In the genomic region with DNA sequence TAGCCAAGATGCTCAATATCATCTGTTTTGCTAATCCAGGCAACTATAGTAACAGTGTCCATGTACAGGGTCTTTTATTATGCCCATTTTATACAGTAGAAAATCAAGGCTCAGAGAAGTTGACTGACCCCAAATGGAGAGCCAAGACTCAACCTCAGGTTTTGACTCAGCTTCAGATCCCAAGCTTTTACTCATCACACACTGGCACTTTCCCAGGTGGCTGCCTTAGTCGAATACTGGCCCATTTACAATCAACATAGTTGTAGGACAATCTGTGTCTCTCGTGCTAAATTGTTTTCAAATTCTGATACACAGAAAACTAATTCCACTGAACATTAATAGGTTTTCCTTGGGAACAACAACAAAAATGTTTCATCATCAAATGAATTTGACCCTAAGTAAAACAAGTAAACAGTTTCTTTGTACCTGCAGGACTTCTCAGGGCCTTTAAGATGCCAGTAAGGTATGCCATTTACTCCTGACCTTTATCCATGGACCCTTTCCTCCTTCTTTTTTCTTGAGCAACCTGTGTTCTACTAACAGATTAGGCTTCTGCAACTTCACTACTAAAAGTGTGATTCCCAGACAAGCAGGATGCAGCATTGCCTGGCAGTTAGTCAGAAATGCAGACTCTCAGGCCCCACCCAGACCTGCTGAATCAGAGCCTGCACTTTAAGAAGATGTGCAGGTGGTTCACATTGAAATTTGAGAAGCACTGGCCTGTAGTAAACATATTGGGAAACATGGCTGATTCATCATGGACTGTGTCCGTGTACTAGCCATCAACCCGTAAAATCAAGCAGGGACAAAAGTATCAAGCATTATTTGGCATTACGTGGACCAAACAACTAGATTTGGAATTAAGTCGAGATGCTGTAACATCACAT, we compare ENCODE assay signal across 20 cellular contexts.
DNase-seq lines count a peak whose midpoint lies in the region; ATAC-seq and TF ChIP-seq lines count a peak whose summit lies in the region.
"Had no signal": no experiment of that assay in that cellular context is flagged by ENCODE, and none has a peak within 500 bp of the region (broad histone marks: within the 10 kb centered on the region; RNA-seq: fewer than 3 reads in every experiment).

No MANE protein-coding gene starts in this region.

- no peak overlapping the region for H4K91ac ChIP-seq in IMR-90 (ENCODE audit: insufficient read depth, low read depth, low read length)

- CTCF ChIA-PET in IMR-90 (lab: Yijun Ruan, JAX), result no interaction called here
- CTCF ChIA-PET in mammary epithelial cell (lab: Charles Lee; ENCODE audit: low non-redundant PET), result interaction anchor here (0.5 kb wide), 1 partner anchor 88 kb away, joined by 3 read pairs; no protein-coding TSS in a partner anchor

- BruUV-seq in IMR-90 (replicated peaks; lab: Mats Ljungman, UMichigan) (no TSS peak), mammary epithelial cell (replicated peaks; lab: Mats Ljungman, UMichigan) (TSS peak; percentile 100)

- dilution Hi-C loops in IMR-90 (cut with HindIII; ENCODE audit: low sequenced_read_pairs, unreplicated experiment), result no loop called here
- dilution Hi-C loops in mammary epithelial cell (cut with HindIII; ENCODE audit: low sequenced_read_pairs), result no loop called here

- WGBS in IMR-90 (ENCODE audit: extremely low coverage in 2 of 2, insufficient read length in 1 of 2), 2 experiments, result 17% methylated on average over 1 of the region's 6 CpGs; no CpG with 5 or more reads in 1 of the 2 experiments
- WGBS in mammary epithelial cell (ENCODE audit: low coverage, missing lambda C conversion rate), result 48% methylated on average over 6 of the region's 6 CpGs
- 88 to 89% methylated on average over 6 of the region's 6 CpGs for WGBS in upper lobe of left lung, 2 donors

- no peak overlapping the region for H4K8ac ChIP-seq in IMR-90 (ENCODE audit: low read depth in 2 of 2, low read length in 2 of 2)

- H3K79me2 ChIP-seq in mammary epithelial cell (ENCODE audit: insufficient read depth, low read length), result no peaks in the 10 kb centered on the region

- peak; percentile 21 for DNase-seq in Caki2 (ENCODE audit: low read depth)
- peak; percentile 26 for DNase-seq in IMR-90
- DNase-seq in mammary epithelial cell, result peak; percentile 88
- DNase-seq in fibroblast of villous mesenchyme (ENCODE audit: low read depth), result peak; percentile 69
- DNase-seq in NOMO-1 treated with DMSO at 0.1 percent for 48 hours (lab: John Stamatoyannopoulos, UW; ENCODE audit: unreplicated experiment), result no peak
- DNase-seq in upper lobe of left lung, result no peak
- DNase-seq: activated CD4-positive, alpha-beta T cell treated with anti-CD3 and anti-CD28 coated beads, Interleukin-2, amount 10 ng/mL, durations not matched to agents 7 days and 5 days; gastrocnemius medialis; Kasumi-1; kidney; NCI-H1105; NCI-H510A; retina; SHP77 treated with DMSO at 0.1 percent for 48 hours; stimulated activated CD4-positive, alpha-beta T cell treated with anti-CD3 and anti-CD28 coated beads, Interleukin-12 subunit alpha, Interleukin-12 subunit beta, amount 100 ng/mL, for 4 hours; upper lobe of right lung had no signal

- H2AFZ ChIP-seq in IMR-90 (replicated peaks; ENCODE audit: low read length, poor library complexity) (no peak overlapping the region), mammary epithelial cell (ENCODE audit: low read depth, low read length) (no peak overlapping the region)

- TF ChIP-seq POLR2A in IMR-90 (IDR thresholded peaks at IDR 0.05; ENCODE audit: low read depth, low read length), result no peak
- TF ChIP-seq POLR2A in upper lobe of left lung (IDR thresholded peaks at IDR 0.05), result no peak

- H3K9me3 ChIP-seq in IMR-90 (ENCODE audit: control insufficient read depth, insufficient read depth, low read length), result no peaks in the 10 kb centered on the region
- H3K9me3 ChIP-seq in mammary epithelial cell (replicated peaks; ENCODE audit: insufficient read depth, low read length), result no peaks in the 10 kb centered on the region
- no peaks in the 10 kb centered on the region for H3K9me3 ChIP-seq in upper lobe of left lung
- H3K9me3 ChIP-seq: gastrocnemius medialis, upper lobe of right lung had no signal

- no peak overlapping the region for H4K5ac ChIP-seq in IMR-90 (ENCODE audit: low read depth, low read length)

- no peak overlapping the region for H2AK5ac ChIP-seq in IMR-90 (ENCODE audit: low read depth, low read length)

- H3K4me2 ChIP-seq in IMR-90 (ENCODE audit: low read depth, low read length) (no peak overlapping the region), mammary epithelial cell (ENCODE audit: insufficient read depth, low read depth, low read length) (no peak overlapping the region)

- H3K9ac ChIP-seq in IMR-90 (ENCODE audit: low read depth, low read length) (no peak overlapping the region), mammary epithelial cell (ENCODE audit: insufficient read depth, low read length) (no peak overlapping the region)

- H3K27me3 ChIP-seq in IMR-90 (ENCODE audit: control insufficient read depth, insufficient read depth, low read length) (peaks cover 2% of the 10 kb centered on the region; the same call in 1 of the 2 replicates), mammary epithelial cell (ENCODE audit: insufficient read depth, low read length) (no peaks in the 10 kb centered on the region), upper lobe of left lung (no peaks in the 10 kb centered on the region)

- H3K4ac ChIP-seq in IMR-90 (ENCODE audit: low read depth, low read length), result no peak overlapping the region

- no peak overlapping the region for H3K4me3 ChIP-seq in IMR-90 (ENCODE audit: insufficient read depth, low read depth, low read length)
- no peak overlapping the region for H3K4me3 ChIP-seq in mammary epithelial cell (replicated peaks in 1 of 3; ENCODE audit: insufficient read depth in 1 of 3, low read depth in 2 of 3, low read length in 3 of 3)
- no peak overlapping the region for H3K4me3 ChIP-seq in fibroblast of villous mesenchyme (ENCODE audit: low read depth, low read length)
- no peak overlapping the region for H3K4me3 ChIP-seq in upper lobe of left lung
- H3K4me3 ChIP-seq: coronary artery, gastrocnemius medialis, upper lobe of right lung had no signal

- intact Hi-C loops in IMR-90 (cut with micrococcal nuclease), result no loop called here
- intact Hi-C loops in mammary epithelial cell (cut with micrococcal nuclease), result loop anchor here (5.0 kb wide), 1 partner anchor 703 kb away; no protein-coding TSS in a partner anchor

- TF ChIP-seq RAD21 in IMR-90 (IDR thresholded peaks at IDR 0.05; ENCODE audit: low read length), result no peak

- no peak overlapping the region for H2AK9ac ChIP-seq in IMR-90 (replicated peaks; ENCODE audit: low read depth, low read length, poor library complexity)

- no peak overlapping the region for H2BK20ac ChIP-seq in IMR-90 (ENCODE audit: low read depth, low read length)

- H3K79me1 ChIP-seq in IMR-90 (ENCODE audit: low read depth in 1 of 2, low read length in 2 of 2), result no peaks in the 10 kb centered on the region

- POLR2A ChIA-PET in IMR-90 (lab: Charles Lee; ENCODE audit: unreplicated experiment), result no interaction called here

- H3K4me1 ChIP-seq in IMR-90 (ENCODE audit: control insufficient read depth, insufficient read depth, low read length) (0 out of 2 replicates have a peak, but pooled peaks cover 1% of the 10 kb centered on the region), mammary epithelial cell (ENCODE audit: insufficient read depth, low read length) (peaks cover 10% of the 10 kb centered on the region), upper lobe of left lung (peaks cover 0 to 15% (median 5%) of the 10 kb centered on the region in 4 donors)

- no peaks in the 10 kb centered on the region for H3K9me1 ChIP-seq in IMR-90 (ENCODE audit: insufficient read depth, low read length)

- H3K27ac ChIP-seq in IMR-90 (ENCODE audit: insufficient read depth, low read length) (no peak overlapping the region), mammary epithelial cell (ENCODE audit: insufficient read depth, low read depth, low read length) (no peak overlapping the region), upper lobe of left lung (no peak overlapping the region)
- H3K27ac ChIP-seq: coronary artery, gastrocnemius medialis, upper lobe of right lung had no signal

- no peak overlapping the region for H3K23ac ChIP-seq in IMR-90 (ENCODE audit: low read depth, low read length)

- in situ Hi-C loops in Caki2 (cut with HindIII; ENCODE audit: low pct_unique_long_range_greater_than_20kb, low sequenced_read_pairs), result no loop called here
- in situ Hi-C loops in IMR-90 (cut with MboI; ENCODE audit: low sequenced_read_pairs), result no loop called here
- in situ Hi-C loops in mammary epithelial cell (cut with MboI; ENCODE audit: low sequenced_read_pairs in 2 of 2), result no loop called here

- no peaks in the 10 kb centered on the region for H4K20me1 ChIP-seq in IMR-90 (ENCODE audit: insufficient read depth, low read length)
- no peaks in the 10 kb centered on the region for H4K20me1 ChIP-seq in mammary epithelial cell (ENCODE audit: insufficient read depth, low read length)

- H3K36me3 ChIP-seq in IMR-90 (ENCODE audit: control insufficient read depth, insufficient read depth, low read length) (no peaks in the 10 kb centered on the region), mammary epithelial cell (ENCODE audit: insufficient read depth, low read length) (no peaks in the 10 kb centered on the region), upper lobe of left lung (no peaks in the 10 kb centered on the region)
- H3K36me3 ChIP-seq: gastrocnemius medialis, upper lobe of right lung had no signal

- H2BK15ac ChIP-seq in IMR-90 (ENCODE audit: low read depth, low read length), result no peak overlapping the region

- ATAC-seq in IMR-90 (ENCODE audit: low read depth), result no peak
- no peak for ATAC-seq in upper lobe of left lung (ENCODE audit: low FRiP score in 2 of 2)
- no peak for ATAC-seq in HG02623 (IDR thresholded peaks at IDR 0.05; ENCODE audit: unreplicated experiment)
- ATAC-seq in HG02884 (IDR thresholded peaks at IDR 0.05; ENCODE audit: unreplicated experiment), result no peak
- ATAC-seq: activated T-helper 17 cell treated with anti-CD3 and anti-CD28 coated beads, Interleukin-2, amount 50 U/mL, for 72 hours; upper lobe of right lung had no signal

- no peak overlapping the region for H3K18ac ChIP-seq in IMR-90 (ENCODE audit: low read depth, low read length)

- H3K14ac ChIP-seq in IMR-90 (replicated peaks; ENCODE audit: low read depth, low read length), result no peak overlapping the region

- TF ChIP-seq CTCF in IMR-90 (conservative IDR thresholded peaks at IDR 0.05; ENCODE audit: low read depth, low read length) (no peak), mammary epithelial cell (conservative IDR thresholded peaks at IDR 0.05 in 1 of 2, IDR thresholded peaks at IDR 0.05 in 1 of 2; ENCODE audit: extremely low read depth in 1 of 2, insufficient read depth in 1 of 2, low read depth in 1 of 2, low read length in 2 of 2) (no peak), fibroblast of villous mesenchyme (IDR thresholded peaks at IDR 0.05; ENCODE audit: insufficient read depth, low read depth, low read length) (no peak), upper lobe of left lung (IDR thresholded peaks at IDR 0.05) (no peak)

- no peak for TF ChIP-seq EP300 in upper lobe of left lung (IDR thresholded peaks at IDR 0.05)

- H2BK5ac ChIP-seq in IMR-90 (ENCODE audit: low read depth, low read length, poor library complexity, severe bottlenecking), result no peak overlapping the region

- no peak overlapping the region for H3K56ac ChIP-seq in IMR-90 (ENCODE audit: extremely low read depth, insufficient read depth, low read length)

- no peak overlapping the region for H2BK120ac ChIP-seq in IMR-90 (ENCODE audit: low read depth, low read length)

Comparison
In these comparisons a context has a peak if more than half of its experiments do, and no peak if none do; other contexts are left out.
1. DNase-seq: peak in Caki2 (single experiment), IMR-90 (single experiment), mammary epithelial cell (single experiment) and fibroblast of villous mesenchyme (single experiment); none in NOMO-1 treated with DMSO at 0.1 percent for 48 hours (single experiment) and upper lobe of left lung (0 of 2).